12 cellular contexts compared by ENCODE assay signal in the genomic region with DNA sequence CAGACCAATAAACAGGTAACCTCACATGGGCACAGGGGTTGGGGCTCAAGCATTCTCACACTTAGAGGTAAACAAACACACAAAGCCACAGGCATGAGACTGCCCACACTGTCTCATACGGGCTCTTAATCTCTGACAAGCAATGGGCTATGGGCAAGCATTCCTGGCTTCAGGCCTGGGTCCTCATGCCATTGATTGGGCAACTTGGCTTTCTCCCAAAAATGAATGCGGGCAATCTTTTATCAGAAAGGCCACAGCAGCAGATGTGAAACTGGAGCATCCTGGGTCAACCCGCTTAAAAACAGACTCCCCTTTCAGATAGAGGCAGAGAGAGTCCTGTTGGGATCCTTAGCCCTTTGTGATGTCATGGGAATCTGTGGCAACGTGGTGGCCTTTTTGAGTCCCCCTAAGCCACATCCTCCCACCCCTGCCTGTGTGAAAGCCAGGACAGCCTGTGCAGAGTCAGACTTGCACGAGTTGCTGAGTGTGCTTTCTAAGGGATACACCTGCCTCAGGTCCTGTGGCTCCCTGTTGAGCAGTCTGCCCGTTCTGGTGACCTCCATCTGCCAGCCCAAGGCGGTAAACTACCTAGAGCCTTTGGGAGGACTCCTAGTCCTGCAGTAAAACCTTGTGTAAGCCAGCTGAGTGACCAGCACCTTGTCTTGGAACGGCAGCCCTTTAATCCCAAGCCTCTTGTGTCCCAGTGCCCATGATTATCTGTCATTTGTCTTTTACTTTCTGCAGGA.
A peak's percentile ranks its signal among the peaks of the same experiment; 100 is the strongest.
DNase-seq lines count a peak whose midpoint lies in the region; TF ChIP-seq lines count a peak whose summit lies in the region.
"Had no signal": no experiment of that assay in that cellular context is flagged by ENCODE, and none has a peak within 500 bp of the region (broad histone marks: within the 10 kb centered on the region; RNA-seq: fewer than 3 reads in every experiment).

No MANE protein-coding gene starts in this region.

- no peak overlapping the region for H3K27ac Mint-ChIP-seq in glutamatergic neuron (ENCODE audit: unreplicated experiment)

- H3K4me3 Mint-ChIP-seq in glutamatergic neuron (ENCODE audit: unreplicated experiment): no peak overlapping the region

- H3K9me3 Mint-ChIP-seq in glutamatergic neuron (ENCODE audit: unreplicated experiment): peaks cover 10% of the 10 kb centered on the region

- no peak for TF ChIP-seq CTCF in glutamatergic neuron (IDR thresholded peaks at IDR 0.05; ENCODE audit: partially characterized antibody, unreplicated experiment)

- peak; percentile 44 for DNase-seq in NCI-H2196 (lab: John Stamatoyannopoulos, UW; ENCODE audit: unreplicated experiment)
- no peak for DNase-seq in NCI-H2196 treated with DMSO at 0.1 percent for 48 hours (lab: John Stamatoyannopoulos, UW; ENCODE audit: unreplicated experiment)
- DNase-seq in RPMI8226: peak; percentile 33
- peak; percentile 23 for DNase-seq in ecto neural progenitor cell (ENCODE audit: low spot score)
- peak; percentile 51 for DNase-seq in posterior vena cava (ENCODE audit: low spot score)
- DNase-seq in dermis blood vessel endothelial cell: no peak
- DNase-seq in glutamatergic neuron: no peak
- no peak for DNase-seq in NCI-H1930 (lab: John Stamatoyannopoulos, UW)
- DNase-seq: 8988T; activated CD4-positive, alpha-beta T cell treated with anti-CD3 and anti-CD28 coated beads for 4 hours; kidney; NCI-H82 had no signal

- no peaks in the 10 kb centered on the region for H3K36me3 Mint-ChIP-seq in glutamatergic neuron (ENCODE audit: unreplicated experiment)

- peaks cover 1% of the 10 kb centered on the region for H3K4me1 Mint-ChIP-seq in glutamatergic neuron (ENCODE audit: low read depth, unreplicated experiment)

- peaks cover 5% of the 10 kb centered on the region for H3K27me3 Mint-ChIP-seq in glutamatergic neuron (ENCODE audit: unreplicated experiment)

- intact Hi-C loops in posterior vena cava (cut with DNase I): no loop called here

Comparison
In these comparisons a context has a peak if more than half of its experiments do, and no peak if none do; other contexts are left out.
1. DNase-seq: peak in NCI-H2196 (single experiment), RPMI8226 (single experiment), ecto neural progenitor cell (single experiment) and posterior vena cava (single experiment); none in NCI-H2196 treated with DMSO at 0.1 percent for 48 hours (single experiment), dermis blood vessel endothelial cell (single experiment), glutamatergic neuron (single experiment) and NCI-H1930 (0 of 2).